In genomic region chr14:92615451-92615850, GRCh38 we compare ENCODE assay signal across 8 cellular contexts.
A peak's percentile ranks its signal among the peaks of the same experiment; 100 is the strongest.
DNase-seq lines count a peak whose midpoint lies in the region; ATAC-seq and TF ChIP-seq lines count a peak whose summit lies in the region.

No MANE protein-coding gene starts in this region.

- H3K36me3 ChIP-seq in WERI-Rb-1, result no peaks in the 10 kb centered on the region

- H3K27me3 ChIP-seq in WERI-Rb-1 (ENCODE audit: insufficient read depth, low read depth, severe bottlenecking), result no peaks in the 10 kb centered on the region

- H3K27ac Mint-ChIP-seq in activated T-cell treated with anti-CD3 and anti-CD28 coated beads, Interleukin-2, amount 50 U/mL, for 24 hours, result peak overlapping the region; percentile 88

- H3K4me3 Mint-ChIP-seq in activated T-cell treated with anti-CD3 and anti-CD28 coated beads, Interleukin-2, amount 50 U/mL, for 24 hours, result no peak overlapping the region

- H3K4me3 ChIP-seq in WERI-Rb-1 (ENCODE audit: low read depth, low read length), result no peak overlapping the region

- ATAC-seq in GM19043 (IDR thresholded peaks at IDR 0.05; ENCODE audit: low read depth, unreplicated experiment), result peak; percentile 94
- peak; percentile 89 for ATAC-seq in HG03378 (IDR thresholded peaks at IDR 0.05; ENCODE audit: unreplicated experiment)

- H3K9me3 ChIP-seq in WERI-Rb-1 (ENCODE audit: severe bottlenecking), result no peaks in the 10 kb centered on the region

- peaks cover 20% of the 10 kb centered on the region for H3K36me3 Mint-ChIP-seq in activated T-cell treated with anti-CD3 and anti-CD28 coated beads, Interleukin-2, amount 50 U/mL, for 24 hours (ENCODE audit: low read depth)

- H3K27me3 Mint-ChIP-seq in activated T-cell treated with anti-CD3 and anti-CD28 coated beads, Interleukin-2, amount 50 U/mL, for 24 hours, result no peaks in the 10 kb centered on the region

- no peak for TF ChIP-seq CTCF in WERI-Rb-1 (IDR thresholded peaks at IDR 0.05; ENCODE audit: low read depth, low read length)

- peaks cover 47% of the 10 kb centered on the region for H3K4me1 Mint-ChIP-seq in activated T-cell treated with anti-CD3 and anti-CD28 coated beads, Interleukin-2, amount 50 U/mL, for 24 hours (ENCODE audit: low read depth)

- DNase-seq in activated T-cell treated with anti-CD3 and anti-CD28 coated beads, Interleukin-2, amount 50 U/mL, for 24 hours, result peak; percentile 67
- peak in 2 of 3 donors; percentile 21 to 22 for DNase-seq in stimulated activated CD4-positive, alpha-beta T cell treated with anti-CD3 and anti-CD28 coated beads, TNF-alpha, amount 100 ng/mL, for 48 hours (ENCODE audit: low read depth in 3 of 3)
- no peak for DNase-seq in WERI-Rb-1
- no peak for DNase-seq in NCI-H2081 (lab: John Stamatoyannopoulos, UW)
- no peak for DNase-seq in anterior cingulate cortex (lab: John Stamatoyannopoulos, UW)
- DNase-seq in Kasumi-1 (lab: John Stamatoyannopoulos, UW), result no peak

- H3K9me3 Mint-ChIP-seq in activated T-cell treated with anti-CD3 and anti-CD28 coated beads, Interleukin-2, amount 50 U/mL, for 24 hours, result no peaks in the 10 kb centered on the region

- H3K27ac ChIP-seq in WERI-Rb-1, result no peak overlapping the region

Comparison
In these comparisons a context has a peak if more than half of its experiments do, and no peak if none do; other contexts are left out.
1. DNase-seq: peak in activated T-cell treated with anti-CD3 and anti-CD28 coated beads, Interleukin-2, amount 50 U/mL, for 24 hours (single experiment) and stimulated activated CD4-positive, alpha-beta T cell treated with anti-CD3 and anti-CD28 coated beads, TNF-alpha, amount 100 ng/mL, for 48 hours (2 of 3); none in WERI-Rb-1 (single experiment), NCI-H2081 (0 of 2), anterior cingulate cortex (0 of 58) and Kasumi-1 (0 of 2).